8 cellular contexts compared by ENCODE assay signal in genomic region chr20:62356948-62357667, GRCh38. TPM values are rescaled to one million over a fixed set of nuclear protein-coding genes. Genes with fewer than 3 reads are reported as not detected.
DNase-seq lines count a peak whose midpoint lies in the region; ATAC-seq and TF ChIP-seq lines count a peak whose summit lies in the region.

No MANE protein-coding gene starts in this region.

- H3K4me3 Mint-ChIP-seq in stimulated activated effector memory CD8-positive, alpha-beta T cell treated with anti-CD3 and anti-CD28 coated beads, Interleukin-12 subunit alpha, Interleukin-12 subunit beta, amount 100 ng/mL, for 72 hours = no peak overlapping the region

- peaks cover 3 to 12% of the 10 kb centered on the region in 2 donors for H3K36me3 ChIP-seq in ascending aorta
- peaks cover 10% of the 10 kb centered on the region for H3K36me3 ChIP-seq in left ventricle myocardium inferior

- H3K9me3 Mint-ChIP-seq in stimulated activated effector memory CD8-positive, alpha-beta T cell treated with anti-CD3 and anti-CD28 coated beads, Interleukin-12 subunit alpha, Interleukin-12 subunit beta, amount 100 ng/mL, for 72 hours = no peaks in the 10 kb centered on the region

- no peak overlapping the region for H3K27ac Mint-ChIP-seq in stimulated activated effector memory CD8-positive, alpha-beta T cell treated with anti-CD3 and anti-CD28 coated beads, Interleukin-12 subunit alpha, Interleukin-12 subunit beta, amount 100 ng/mL, for 72 hours

- H3K9me3 ChIP-seq in ascending aorta = no peaks in the 10 kb centered on the region
- no peaks in the 10 kb centered on the region for H3K9me3 ChIP-seq in left ventricle myocardium inferior (replicated peaks)

- peak overlapping the region; percentile 98 to 99 for H3K27ac ChIP-seq in ascending aorta
- H3K27ac ChIP-seq in left ventricle myocardium inferior (replicated peaks) = peak overlapping the region; percentile 98

- intact Hi-C loops in ascending aorta (cut with DNase I) (loop anchor here (1.0 kb wide), 1 partner anchor 7 kb away; no protein-coding TSS in a partner anchor), left ventricle myocardium inferior (cut with micrococcal nuclease) (no loop called here)

- H3K27me3 ChIP-seq in ascending aorta (no peaks in the 10 kb centered on the region), left ventricle myocardium inferior (ENCODE audit: low read depth) (no peaks in the 10 kb centered on the region)

- ATAC-seq in stimulated activated effector memory CD8-positive, alpha-beta T cell treated with anti-CD3 and anti-CD28 coated beads, Interleukin-12 subunit alpha, Interleukin-12 subunit beta, amount 100 ng/mL, for 72 hours = no peak
- no peak for ATAC-seq in HG02571 (IDR thresholded peaks at IDR 0.05; ENCODE audit: unreplicated experiment)
- ATAC-seq in activated CD4-positive, CD25-positive, alpha-beta regulatory T cell treated with anti-CD3 and anti-CD28 coated beads, Interleukin-2, amount 50 U/mL, for 24 hours = no peak

- no peaks in the 10 kb centered on the region for H3K4me1 Mint-ChIP-seq in stimulated activated effector memory CD8-positive, alpha-beta T cell treated with anti-CD3 and anti-CD28 coated beads, Interleukin-12 subunit alpha, Interleukin-12 subunit beta, amount 100 ng/mL, for 72 hours

- DNase-seq in HK-2 (ENCODE audit: unreplicated experiment) (peak; percentile 82), ascending aorta (ENCODE audit: low spot score in 2 of 2) (peak in 1 of 2 donors; percentile 91), left ventricle myocardium inferior (peak; percentile 75), smooth muscle cell of the brain vasculature (ENCODE audit: low read depth, low spot score) (peak; percentile 70), NCI-H2081 (lab: John Stamatoyannopoulos, UW) (no peak)
- DNase-seq in stimulated activated effector memory CD8-positive, alpha-beta T cell treated with anti-CD3 and anti-CD28 coated beads, Interleukin-12 subunit alpha, Interleukin-12 subunit beta, amount 100 ng/mL, for 72 hours (ENCODE audit: low spot score in 2 of 2) = no peak

- no peak for TF ChIP-seq CTCF in ascending aorta (IDR thresholded peaks at IDR 0.05)
- no peak for TF ChIP-seq CTCF in left ventricle myocardium inferior (IDR thresholded peaks at IDR 0.05; ENCODE audit: borderline replicate concordance)

- H3K4me1 ChIP-seq in ascending aorta (peaks cover 65 to 93% of the 10 kb centered on the region in 2 donors), left ventricle myocardium inferior (peaks cover 96% of the 10 kb centered on the region)

- H3K36me3 Mint-ChIP-seq in stimulated activated effector memory CD8-positive, alpha-beta T cell treated with anti-CD3 and anti-CD28 coated beads, Interleukin-12 subunit alpha, Interleukin-12 subunit beta, amount 100 ng/mL, for 72 hours = no peaks in the 10 kb centered on the region

- H3K4me3 ChIP-seq in ascending aorta (peak overlapping the region; percentile 49 to 60), left ventricle myocardium inferior (peak overlapping the region; percentile 53)

RNA-seq across cellular contexts. Expression of gene LAMA5, which starts 10.0 kb away (rescaled TPM):
- 469 TPM for total RNA-seq in ascending aorta
- 70.9 TPM for total RNA-seq in left ventricle myocardium inferior

RNA-seq across cellular contexts. Expression of gene RPS21, which starts 29.8 kb away (rescaled TPM):
- total RNA-seq in ascending aorta (1,828 TPM), left ventricle myocardium inferior (661 TPM)

RNA-seq across cellular contexts. Expression of gene CABLES2, which starts 50.0 kb away (rescaled TPM):
- total RNA-seq in ascending aorta (0.43 TPM), left ventricle myocardium inferior (12.0 TPM)

RNA-seq across cellular contexts. Expression of gene ADRM1, which starts 54.3 kb away (rescaled TPM):
- total RNA-seq in ascending aorta = 236 TPM
- 70.5 TPM for total RNA-seq in left ventricle myocardium inferior

Comparison
In these comparisons a context has a peak if more than half of its experiments do, and no peak if none do; other contexts are left out.
1. DNase-seq: peak in HK-2 (single experiment), left ventricle myocardium inferior (single experiment) and smooth muscle cell of the brain vasculature (single experiment); none in stimulated activated effector memory CD8-positive, alpha-beta T cell treated with anti-CD3 and anti-CD28 coated beads, Interleukin-12 subunit alpha, Interleukin-12 subunit beta, amount 100 ng/mL, for 72 hours (0 of 2) and NCI-H2081 (0 of 2).